ENCODE assay signal across 18 cellular contexts in genomic region chr9:135321580-135321979, GRCh38.
A peak's percentile ranks its signal among the peaks of the same experiment; 100 is the strongest.
DNase-seq lines count a peak whose midpoint lies in the region; FAIRE-seq and TF ChIP-seq lines count a peak whose summit lies in the region.
"Had no signal": no experiment of that assay in that cellular context is flagged by ENCODE, and none has a peak within 500 bp of the region (broad histone marks: within the 10 kb centered on the region; RNA-seq: fewer than 3 reads in every experiment).

No MANE protein-coding gene starts in this region.

- H3K18ac ChIP-seq in H1 (ENCODE audit: extremely low read depth, low read length) (no peak overlapping the region; the same call in 1 of the 2 replicates), neuronal stem cell (ENCODE audit: low read length) (peak overlapping the region; percentile 19)

- H4K91ac ChIP-seq in H1 (replicated peaks; ENCODE audit: insufficient read length, low read length) = peak overlapping the region; percentile 88
- no peak overlapping the region for H4K91ac ChIP-seq in neuronal stem cell (ENCODE audit: low read depth, low read length, poor library complexity)

- H3K79me1 ChIP-seq in H1 (ENCODE audit: low read depth, low read length) (no peaks in the 10 kb centered on the region), neuronal stem cell (ENCODE audit: low read depth, low read length) (peaks cover 3% of the 10 kb centered on the region)

- no peak overlapping the region for H2AFZ ChIP-seq in H1 (ENCODE audit: low read length)
- H2AFZ ChIP-seq in neuronal stem cell (ENCODE audit: low read length) = no peak overlapping the region

- H2BK12ac ChIP-seq in H1 (ENCODE audit: low read depth, low read length) = peak overlapping the region; percentile 98; the same call in 1 of the 2 replicates
- no peak overlapping the region for H2BK12ac ChIP-seq in neuronal stem cell (ENCODE audit: low read length)

- H3K4ac ChIP-seq in H1 (replicated peaks; ENCODE audit: insufficient read length, low read depth, low read length) (no peak overlapping the region), neuronal stem cell (ENCODE audit: low read length) (no peak overlapping the region)

- H3K14ac ChIP-seq in H1 (ENCODE audit: insufficient read length) (no peak overlapping the region), neuronal stem cell (ENCODE audit: low read length) (no peak overlapping the region)

- no peak overlapping the region for H3K4me3 ChIP-seq in H1 (ENCODE audit: extremely low read depth in 1 of 4, insufficient read depth in 2 of 4, low read depth in 3 of 4, low read length in 4 of 4)
- H3K4me3 ChIP-seq in neuronal stem cell (ENCODE audit: low read length in 2 of 2) = no peak overlapping the region
- no peak overlapping the region for H3K4me3 ChIP-seq in uterus
- H3K4me3 ChIP-seq: HAP-1 had no signal

- no peak for FAIRE-seq in H1 (lab: Jason Lieb, UNC)
- FAIRE-seq: D721Med, G401.6, GM12891 had no signal

- no peak overlapping the region for H4K5ac ChIP-seq in H1 (ENCODE audit: insufficient read length, low read depth, low read length)

- H2AK5ac ChIP-seq in H1 (ENCODE audit: low read depth, low read length) = no peak overlapping the region
- H2AK5ac ChIP-seq in neuronal stem cell (ENCODE audit: low read depth, low read length) = peak overlapping the region; percentile 79

- no peak overlapping the region for H3K9ac ChIP-seq in H1 (replicated peaks in 1 of 4; ENCODE audit: extremely low read depth in 1 of 4, low read depth in 3 of 4, low read length in 3 of 4)
- H3K9ac ChIP-seq in neuronal stem cell (ENCODE audit: low read depth, low read length, poor library complexity) = no peak overlapping the region

- H3K9me3 ChIP-seq in H1 (ENCODE audit: insufficient read depth in 2 of 2, low read depth in 1 of 2, low read length in 1 of 2) (peaks cover 0 to 4% of the 10 kb centered on the region in 2 experiments; a peak in 1 of 4 replicates), neuronal stem cell (replicated peaks in 1 of 2; ENCODE audit: control insufficient read depth in 2 of 2, insufficient read depth in 1 of 2, low read depth in 1 of 2, low read length in 2 of 2) (peaks cover 0 to 3% of the 10 kb centered on the region in 2 donors), uterus (no peaks in the 10 kb centered on the region)
- H3K9me3 ChIP-seq: HAP-1 had no signal

- POLR2A ChIA-PET in H1 (lab: Charles Lee; ENCODE audit: partially characterized antibody) = no interaction called here

- no peak overlapping the region for H2BK120ac ChIP-seq in H1 (replicated peaks; ENCODE audit: low read depth, low read length)
- no peak overlapping the region for H2BK120ac ChIP-seq in neuronal stem cell (ENCODE audit: low read depth, low read length)

- H2BK5ac ChIP-seq in H1 (ENCODE audit: low read depth, low read length) = no peak overlapping the region
- no peak overlapping the region for H2BK5ac ChIP-seq in neuronal stem cell (ENCODE audit: low read length)

- H3K56ac ChIP-seq in H1 (replicated peaks; ENCODE audit: insufficient read length, low read depth, low read length) = no peak overlapping the region

- H3K27me3 ChIP-seq in H1 (replicated peaks in 1 of 4; ENCODE audit: control insufficient read depth in 3 of 4, extremely low read depth in 1 of 4, insufficient read depth in 3 of 4, low read length in 3 of 4) = no peaks in the 10 kb centered on the region
- H3K27me3 ChIP-seq in neuronal stem cell (ENCODE audit: control insufficient read depth in 3 of 3, insufficient read depth in 3 of 3, low read depth in 1 of 3, low read length in 3 of 3) = no peaks in the 10 kb centered on the region
- no peaks in the 10 kb centered on the region for H3K27me3 ChIP-seq in uterus

- TF ChIP-seq POLR2A in H1 (IDR thresholded peaks at IDR 0.05; ENCODE audit: control extremely low read depth in 1 of 2, low read depth in 2 of 2, low read length in 2 of 2) (no peak), uterus (IDR thresholded peaks at IDR 0.05) (no peak)

- H3K27ac ChIP-seq in H1 (ENCODE audit: low read depth, low read length) (no peak overlapping the region), neuronal stem cell (replicated peaks; ENCODE audit: low read length) (no peak overlapping the region), uterus (no peak overlapping the region)
- H3K27ac ChIP-seq: 22Rv1 had no signal

- no peak for TF ChIP-seq RAD21 in H1 (IDR thresholded peaks at IDR 0.05 in 1 of 2, conservative IDR thresholded peaks at IDR 0.05 in 1 of 2; ENCODE audit: low read depth in 2 of 2, low read length in 2 of 2)

- DNase-seq in activated CD8-positive, alpha-beta memory T cell treated with anti-CD3 and anti-CD28 coated beads for 24 hours = peak; percentile 26
- DNase-seq in activated CD8-positive, alpha-beta memory T cell treated with anti-CD3 and anti-CD28 coated beads, Interleukin-2, amount 50 U/mL, for 4 hours = no peak
- no peak for DNase-seq in H1 (ENCODE audit: low read depth in 1 of 2, low spot score in 2 of 2)
- no peak for DNase-seq in neuronal stem cell (ENCODE audit: low spot score)
- peak; percentile 2 to 4 for DNase-seq in uterus
- no peak for DNase-seq in cerebellum (ENCODE audit: low spot score)
- DNase-seq in RKO (ENCODE audit: low spot score) = no peak
- DNase-seq in NCI-H2081 (lab: John Stamatoyannopoulos, UW) = no peak
- DNase-seq: COR-L47, DMS153, DMS79 treated with DMSO at 0.1 percent for 48 hours, EL, GOT3 had no signal

- H2BK20ac ChIP-seq in H1 (ENCODE audit: low read length) = no peak overlapping the region; the same call in 1 of the 2 replicates

- H3K23me2 ChIP-seq in H1 (ENCODE audit: low read depth, low read length) = no peaks in the 10 kb centered on the region

- H2BK15ac ChIP-seq in H1 (ENCODE audit: low read length) (no peak overlapping the region), neuronal stem cell (ENCODE audit: low read length) (no peak overlapping the region)

- no peak for TF ChIP-seq EP300 in H1 (IDR thresholded peaks at IDR 0.05; ENCODE audit: borderline replicate concordance in 1 of 2, low read depth in 2 of 2, low read length in 2 of 2)

- intact Hi-C loops in uterus (cut with DNase I; ENCODE audit: low total_unique reads) = no loop called here

- H4K20me1 ChIP-seq in H1 (replicated peaks in 1 of 2; ENCODE audit: control insufficient read depth in 1 of 2, insufficient read depth in 2 of 2, low read length in 2 of 2) = no peaks in the 10 kb centered on the region

- TF ChIP-seq CTCF in H1 (IDR thresholded peaks at IDR 0.05; ENCODE audit: control extremely low read depth in 1 of 3, insufficient read depth in 1 of 3, low read depth in 1 of 3, low read length in 3 of 3) = no peak
- no peak for TF ChIP-seq CTCF in uterus (IDR thresholded peaks at IDR 0.05)

- H3K36me3 ChIP-seq in H1 (ENCODE audit: control insufficient read depth in 2 of 4, insufficient read depth in 4 of 4, low read length in 3 of 4) = no peaks in the 10 kb centered on the region
- H3K36me3 ChIP-seq in neuronal stem cell (replicated peaks in 1 of 2; ENCODE audit: control insufficient read depth in 2 of 2, insufficient read depth in 2 of 2, low read length in 2 of 2) = no peaks in the 10 kb centered on the region
- no peaks in the 10 kb centered on the region for H3K36me3 ChIP-seq in uterus
- H3K36me3 ChIP-seq: HAP-1 had no signal

- WGBS in H1 (ENCODE audit: extremely low coverage in 1 of 2, insufficient coverage in 1 of 2, insufficient read length in 1 of 2, insufficient replicate concordance in 2 of 2, low coverage in 1 of 2, low lambda C conversion rate in 2 of 2, missing lambda C conversion rate in 1 of 2), 2 experiments = 96% methylated on average over 4 of the region's 4 CpGs; no CpG with 5 or more reads in 1 of the 2 experiments
- WGBS in neuronal stem cell (ENCODE audit: extremely low coverage in 2 of 2, insufficient read length in 2 of 2, insufficient replicate concordance in 1 of 2), 2 donors = no CpG with 5 or more reads among the region's 4 CpGs

- H3K4me1 ChIP-seq in H1 (replicated peaks in 1 of 4; ENCODE audit: control insufficient read depth in 3 of 4, insufficient read depth in 4 of 4, low read length in 3 of 4) (peaks cover 1 to 14% (median 6%) of the 10 kb centered on the region in 4 experiments; a peak in 4 of 7 replicates), neuronal stem cell (ENCODE audit: control insufficient read depth in 2 of 2, insufficient read depth in 1 of 2, low read depth in 1 of 2, low read length in 2 of 2) (peaks cover 0 to 3% of the 10 kb centered on the region in 2 donors), uterus (no peaks in the 10 kb centered on the region)
- H3K4me1 ChIP-seq: HAP-1 had no signal

- CTCF ChIA-PET in H1 (lab: Charles Lee; ENCODE audit: partially characterized antibody) = interaction anchor here (1.0 kb wide), 1 partner anchor 39 kb away, joined by 3 read pairs; no protein-coding TSS in a partner anchor

- H3K23ac ChIP-seq in H1 (ENCODE audit: insufficient read length) = no peak overlapping the region
- no peak overlapping the region for H3K23ac ChIP-seq in neuronal stem cell (ENCODE audit: low read depth, low read length, poor library complexity)

- no peak overlapping the region for H3K4me2 ChIP-seq in H1 (ENCODE audit: insufficient read depth in 1 of 2, low read depth in 2 of 2, low read length in 2 of 2)
- no peak overlapping the region for H3K4me2 ChIP-seq in neuronal stem cell (ENCODE audit: insufficient read depth, low read length, poor library complexity, severe bottlenecking)

- no peak overlapping the region for H4K8ac ChIP-seq in H1 (ENCODE audit: extremely low read depth, insufficient read depth, low read length)
- H4K8ac ChIP-seq in neuronal stem cell (ENCODE audit: low read depth, low read length) = no peak overlapping the region

- H3K79me2 ChIP-seq in H1 (ENCODE audit: control insufficient read depth in 1 of 2, insufficient read depth in 2 of 2, low read length in 2 of 2) = no peaks in the 10 kb centered on the region

TF ChIP-seq in H1, 55 proteins besides CTCF, POLR2A, EP300 and RAD21:
- TF ChIP-seq RNF2 (IDR thresholded peaks at IDR 0.05; ENCODE audit: borderline replicate concordance, low read depth, low read length, missing control alignments, poor library complexity, severe bottlenecking) = no peak

Comparison
In these comparisons a context has a peak if more than half of its experiments do, and no peak if none do; other contexts are left out.
1. DNase-seq: peak in activated CD8-positive, alpha-beta memory T cell treated with anti-CD3 and anti-CD28 coated beads for 24 hours (single experiment) and uterus (2 of 2); none in activated CD8-positive, alpha-beta memory T cell treated with anti-CD3 and anti-CD28 coated beads, Interleukin-2, amount 50 U/mL, for 4 hours (single experiment), H1 (0 of 2), neuronal stem cell (single experiment), cerebellum (single experiment), RKO (single experiment) and NCI-H2081 (0 of 2).